Comparison of ENCODE assay signal across 9 cellular contexts in genomic region chr5:175895701-175896102, GRCh38. TPM values are rescaled to one million over a fixed set of nuclear protein-coding genes. Genes with fewer than 3 reads are reported as not detected.
A peak's percentile ranks its signal among the peaks of the same experiment; 100 is the strongest.
DNase-seq lines count a peak whose midpoint lies in the region; ATAC-seq and TF ChIP-seq lines count a peak whose summit lies in the region.
"Had no signal": no experiment of that assay in that cellular context is flagged by ENCODE, and none has a peak within 500 bp of the region (broad histone marks: within the 10 kb centered on the region; RNA-seq: fewer than 3 reads in every experiment).

No MANE protein-coding gene starts in this region.

- no peak for TF ChIP-seq CTCF in RWPE1 (conservative IDR thresholded peaks at IDR 0.05; ENCODE audit: low read depth)

- intact Hi-C loops in sciatic nerve (cut with DNase I): no loop called here

- peak; percentile 95 for ATAC-seq in GM18909 (IDR thresholded peaks at IDR 0.05; ENCODE audit: poor library complexity, unreplicated experiment)
- peak; percentile 94 for ATAC-seq in HG02943 (IDR thresholded peaks at IDR 0.05; ENCODE audit: low read depth, unreplicated experiment)
- ATAC-seq in HG02885 (IDR thresholded peaks at IDR 0.05; ENCODE audit: poor library complexity, unreplicated experiment): no peak
- no peak for ATAC-seq in sciatic nerve

- CTCF ChIA-PET in RWPE1 (lab: Yijun Ruan, JAX): interaction anchor here (1.0 kb wide), 1 partner anchor 166 kb away, joined by 3 read pairs; no protein-coding TSS in a partner anchor

- no peak overlapping the region for H3K27ac ChIP-seq in RWPE1

- DNase-seq in SKM-1 (lab: John Stamatoyannopoulos, UW; ENCODE audit: unreplicated experiment) (peak; percentile 56), ecto neural progenitor cell (ENCODE audit: low spot score) (peak; percentile 52), NCI-H2227 treated with DMSO at 0.1 percent for 48 hours (lab: John Stamatoyannopoulos, UW) (no peak), RWPE1 (ENCODE audit: low spot score) (no peak), sciatic nerve (ENCODE audit: low spot score) (no peak)

- POLR2A ChIA-PET in RWPE1 (lab: Yijun Ruan, JAX; ENCODE audit: low non-redundant PET): no interaction called here

RNA-seq across cellular contexts. Expression of gene CPLX2, which starts 24.3 kb away (rescaled TPM):
- total RNA-seq in sciatic nerve: not detected
- total RNA-seq: fibroblast of villous mesenchyme had no signal

Comparison
In these comparisons a context has a peak if more than half of its experiments do, and no peak if none do; other contexts are left out.
1. ATAC-seq: peak in GM18909 (single experiment) and HG02943 (single experiment); none in HG02885 (single experiment) and sciatic nerve (single experiment).
2. DNase-seq: peak in SKM-1 (single experiment) and ecto neural progenitor cell (single experiment); none in NCI-H2227 treated with DMSO at 0.1 percent for 48 hours (single experiment), RWPE1 (single experiment) and sciatic nerve (single experiment).